Comparison of ENCODE assay signal across 8 cellular contexts in genomic region chr22:39170825-39171622, GRCh38. TPM values are rescaled to one million over a fixed set of nuclear protein-coding genes. Genes with fewer than 3 reads are reported as not detected.
A peak's percentile ranks its signal among the peaks of the same experiment; 100 is the strongest.
DNase-seq lines count a peak whose midpoint lies in the region; TF ChIP-seq lines count a peak whose summit lies in the region.

No MANE protein-coding gene starts in this region.

- H3K9ac ChIP-seq in HUES64 (ENCODE audit: low read depth, low read length) (peak overlapping the region; percentile 70), subcutaneous abdominal adipose tissue (ENCODE audit: low read length in 5 of 5) (no peak overlapping the region)

- H3K4me1 Mint-ChIP-seq in activated T-helper 1 cell treated with anti-CD3 and anti-CD28 coated beads, Interleukin-12 subunit alpha, Interleukin-12 subunit beta, Interleukin-2, Interleukin-4 antibody, amounts not matched to agents 30 ng/mL and 10 ng/mL and 1 ng/mL, durations not matched to agents 14 hours and 24 hours and 36 hours (ENCODE audit: low read depth): peaks cover 40% of the 10 kb centered on the region

- peaks cover 5% of the 10 kb centered on the region for H3K27me3 Mint-ChIP-seq in activated T-helper 1 cell treated with anti-CD3 and anti-CD28 coated beads, Interleukin-12 subunit alpha, Interleukin-12 subunit beta, Interleukin-2, Interleukin-4 antibody, amounts not matched to agents 30 ng/mL and 10 ng/mL and 1 ng/mL, durations not matched to agents 14 hours and 24 hours and 36 hours (ENCODE audit: insufficient read depth)

- H3K36me3 ChIP-seq in HUES64 (ENCODE audit: insufficient read depth, low read length) (no peaks in the 10 kb centered on the region), subcutaneous abdominal adipose tissue (ENCODE audit: control insufficient read depth in 5 of 5, insufficient read depth in 5 of 5, low read length in 5 of 5) (no peaks in the 10 kb centered on the region)

- H3K27ac Mint-ChIP-seq in activated T-helper 1 cell treated with anti-CD3 and anti-CD28 coated beads, Interleukin-12 subunit alpha, Interleukin-12 subunit beta, Interleukin-2, Interleukin-4 antibody, amounts not matched to agents 30 ng/mL and 10 ng/mL and 1 ng/mL, durations not matched to agents 14 hours and 24 hours and 36 hours: peak overlapping the region; percentile 63

- H3K4me3 ChIP-seq in HUES64 (ENCODE audit: low read length) (no peak overlapping the region), fibroblast of pulmonary artery (replicated peaks; ENCODE audit: low read depth, low read length) (no peak overlapping the region), subcutaneous abdominal adipose tissue (ENCODE audit: low read depth in 1 of 5, low read length in 5 of 5) (peak overlapping the region; percentile 5 to 58 (median 22))

- WGBS in HUES64: 36% methylated on average over 26 of the region's 28 CpGs

- H3K27ac ChIP-seq in HUES64 (ENCODE audit: low read depth, low read length) (peak overlapping the region; percentile 50; the same call in 1 of the 2 replicates), subcutaneous abdominal adipose tissue (ENCODE audit: low read depth, low read length) (no peak overlapping the region)

- intact Hi-C loops in activated T-helper 1 cell treated with anti-CD3 and anti-CD28 coated beads, Interleukin-12 subunit alpha, Interleukin-12 subunit beta, Interleukin-2, Interleukin-4 antibody, amounts not matched to agents 30 ng/mL and 10 ng/mL and 1 ng/mL, durations not matched to agents 14 hours and 24 hours and 36 hours (cut with micrococcal nuclease): loop anchor here (1.0 to 5.0 kb wide), 5 partner anchors 66 to 356 kb away; no protein-coding TSS in a partner anchor

- H3K4me1 ChIP-seq in HUES64 (ENCODE audit: insufficient read depth, low read length) (peaks cover 39% of the 10 kb centered on the region), subcutaneous abdominal adipose tissue (ENCODE audit: control insufficient read depth in 5 of 5, insufficient read depth in 5 of 5, low read length in 5 of 5) (peaks cover 9 to 51% (median 43%) of the 10 kb centered on the region in 5 donors)

- peak overlapping the region; percentile 75 for H3K4me3 Mint-ChIP-seq in activated T-helper 1 cell treated with anti-CD3 and anti-CD28 coated beads, Interleukin-12 subunit alpha, Interleukin-12 subunit beta, Interleukin-2, Interleukin-4 antibody, amounts not matched to agents 30 ng/mL and 10 ng/mL and 1 ng/mL, durations not matched to agents 14 hours and 24 hours and 36 hours

- H3K9me3 Mint-ChIP-seq in activated T-helper 1 cell treated with anti-CD3 and anti-CD28 coated beads, Interleukin-12 subunit alpha, Interleukin-12 subunit beta, Interleukin-2, Interleukin-4 antibody, amounts not matched to agents 30 ng/mL and 10 ng/mL and 1 ng/mL, durations not matched to agents 14 hours and 24 hours and 36 hours: no peaks in the 10 kb centered on the region

- no peaks in the 10 kb centered on the region for H3K36me3 Mint-ChIP-seq in activated T-helper 1 cell treated with anti-CD3 and anti-CD28 coated beads, Interleukin-12 subunit alpha, Interleukin-12 subunit beta, Interleukin-2, Interleukin-4 antibody, amounts not matched to agents 30 ng/mL and 10 ng/mL and 1 ng/mL, durations not matched to agents 14 hours and 24 hours and 36 hours (ENCODE audit: low read depth)

- peak; percentile 86 for TF ChIP-seq CTCF in fibroblast of pulmonary artery (IDR thresholded peaks at IDR 0.05; ENCODE audit: low read length, missing control alignments)

- H3K9me3 ChIP-seq in HUES64 (ENCODE audit: insufficient read depth, low read depth, low read length) (no peaks in the 10 kb centered on the region), subcutaneous abdominal adipose tissue (ENCODE audit: control insufficient read depth in 5 of 5, low read length in 5 of 5) (no peaks in the 10 kb centered on the region)

- DNase-seq in NCI-H82 (lab: John Stamatoyannopoulos, UW) (peak; percentile 75), NCI-H82 treated with DMSO at 0.1 percent for 48 hours (lab: John Stamatoyannopoulos, UW; ENCODE audit: unreplicated experiment) (no peak), RKO (ENCODE audit: low spot score) (peak; percentile 63), fibroblast of pulmonary artery (ENCODE audit: low read depth) (peak; percentile 74), nucleus accumbens (lab: John Stamatoyannopoulos, UW) (peak in 49 of 56 donors; percentile 33 to 90 (median 68))
- peak; percentile 79 for DNase-seq in activated T-helper 1 cell treated with anti-CD3 and anti-CD28 coated beads, Interleukin-12 subunit alpha, Interleukin-12 subunit beta, Interleukin-2, Interleukin-4 antibody, amounts not matched to agents 30 ng/mL and 10 ng/mL and 1 ng/mL, durations not matched to agents 14 hours and 24 hours and 36 hours (ENCODE audit: low spot score)

- H3K27me3 ChIP-seq in HUES64 (ENCODE audit: insufficient read depth, low read length) (no peaks in the 10 kb centered on the region), subcutaneous abdominal adipose tissue (ENCODE audit: control insufficient read depth in 5 of 5, insufficient read depth in 4 of 5, low read length in 5 of 5) (peaks cover 0 to 9% (median 3%) of the 10 kb centered on the region in 5 donors)

RNA-seq across cellular contexts. Expression of gene CBX7, which starts 18.5 kb away (rescaled TPM):
- polyA plus RNA-seq in HUES64 (2013, experiment 1 of 2): 2.9 TPM
- 3.7 TPM for polyA plus RNA-seq in HUES64 (2013, experiment 2 of 2)
- 12.7 and 13.8 TPM in 2 replicates for total RNA-seq in activated T-helper 1 cell treated with anti-CD3 and anti-CD28 coated beads, Interleukin-12 subunit alpha, Interleukin-12 subunit beta, Interleukin-2, Interleukin-4 antibody, amounts not matched to agents 30 ng/mL and 10 ng/mL and 1 ng/mL, durations not matched to agents 14 hours and 24 hours and 36 hours

Comparison
In these comparisons a context has a peak if more than half of its experiments do, and no peak if none do; other contexts are left out.
1. H3K4me3 ChIP-seq: peak in subcutaneous abdominal adipose tissue (5 of 5); none in HUES64 (single experiment) and fibroblast of pulmonary artery (single experiment).